9 cellular contexts compared by ENCODE assay signal in genomic region chr15:83106994-83107840, GRCh38. TPM values are rescaled to one million over a fixed set of nuclear protein-coding genes. Genes with fewer than 3 reads are reported as not detected.
DNase-seq lines count a peak whose midpoint lies in the region; ATAC-seq, FAIRE-seq and TF ChIP-seq lines count a peak whose summit lies in the region.
"Had no signal": no experiment of that assay in that cellular context is flagged by ENCODE, and none has a peak within 500 bp of the region (broad histone marks: within the 10 kb centered on the region; RNA-seq: fewer than 3 reads in every experiment).

Gene TM6SF1, plus strand, starts transcription at chr15:83107645. Its CDS starts 36 bp downstream, at chr15:83107681.

- H2AFZ ChIP-seq in Loucy (ENCODE audit: low read length) (peak within 1 kb of the TSS; percentile 83), GM12878 (ENCODE audit: control insufficient read depth, low read depth, low read length) (peak within 1 kb of the TSS; percentile 81)

- H3K9ac ChIP-seq in Loucy (ENCODE audit: low read depth, low read length, poor library complexity, severe bottlenecking), result peak within 1 kb of the TSS; percentile 75
- H3K9ac ChIP-seq in GM12878 (ENCODE audit: control insufficient read depth, insufficient read depth, low read length), result peak within 1 kb of the TSS; percentile 1; the same call in 1 of the 2 replicates

- H3K4me3 Mint-ChIP-seq in activated CD4-positive, alpha-beta T cell treated with anti-CD3 and anti-CD28 coated beads for 36 hours, result peak within 1 kb of the TSS; percentile 69

- no peaks in the 10 kb centered on the region for H3K9me3 ChIP-seq in Loucy (ENCODE audit: insufficient read depth, low read depth, low read length)
- no peaks in the 10 kb centered on the region for H3K9me3 ChIP-seq in GM12878 (replicated peaks; ENCODE audit: control insufficient read depth, insufficient read depth, low read length)

- intact Hi-C loops in activated CD4-positive, alpha-beta T cell treated with anti-CD3 and anti-CD28 coated beads for 36 hours (cut with DNase I, micrococcal nuclease), result loop anchor here in 1 of 2 experiments (5.0 kb wide), 1 partner anchor 100 kb away; the partner anchor contains the start of gene HDGFL3
- intact Hi-C loops in GM12878 (cut with micrococcal nuclease; ENCODE audit: unreplicated experiment), result no loop called here

- peaks cover 23% of the 10 kb centered on the region for H3K4me1 ChIP-seq in Loucy (ENCODE audit: insufficient read depth, low read length, poor library complexity, severe bottlenecking)
- peaks cover 19% of the 10 kb centered on the region for H3K4me1 ChIP-seq in GM12878 (ENCODE audit: control insufficient read depth, insufficient read depth, low read length)

- peak within 1 kb of the TSS; percentile 59 for H3K27ac Mint-ChIP-seq in activated CD4-positive, alpha-beta T cell treated with anti-CD3 and anti-CD28 coated beads for 36 hours

- no peaks in the 10 kb centered on the region for H3K36me3 ChIP-seq in Loucy (ENCODE audit: insufficient read depth, low read length)
- H3K36me3 ChIP-seq in GM12878 (ENCODE audit: control insufficient read depth in 2 of 2, insufficient read depth in 2 of 2, low read length in 1 of 2), result no peaks in the 10 kb centered on the region

- peak within 1 kb of the TSS; percentile 76 for H3K4me3 ChIP-seq in Loucy (ENCODE audit: low read length, poor library complexity, severe bottlenecking)
- peak within 1 kb of the TSS; percentile 67 for H3K4me3 ChIP-seq in GM12878

- peak within 1 kb of the TSS; percentile 97 for H3K4me2 ChIP-seq in Loucy (ENCODE audit: low read depth, low read length, poor library complexity, severe bottlenecking)
- peak within 1 kb of the TSS; percentile 93 for H3K4me2 ChIP-seq in GM12878 (ENCODE audit: control insufficient read depth, insufficient read depth)

- H3K27me3 ChIP-seq in Loucy (ENCODE audit: insufficient read depth, low read length, poor library complexity, severe bottlenecking), result no peaks in the 10 kb centered on the region
- H3K27me3 ChIP-seq in GM12878 (replicated peaks in 1 of 2; ENCODE audit: control insufficient read depth in 2 of 2, insufficient read depth in 2 of 2, low read length in 1 of 2), result no peaks in the 10 kb centered on the region

- POLR2A ChIA-PET in activated CD4-positive, alpha-beta T cell treated with anti-CD3 and anti-CD28 coated beads for 36 hours (lab: Charles Lee), result no interaction called here
- POLR2A ChIA-PET in GM12878 (lab: Charles Lee), result no interaction called here

- no peaks in the 10 kb centered on the region for H3K9me3 Mint-ChIP-seq in activated CD4-positive, alpha-beta T cell treated with anti-CD3 and anti-CD28 coated beads for 36 hours (ENCODE audit: low read depth)

- H3K9me2 ChIP-seq in Loucy (replicated peaks; ENCODE audit: low read depth, low read length), result no peaks in the 10 kb centered on the region

- no peak for TF ChIP-seq EP300 in GM12878 (IDR thresholded peaks at IDR 0.05; ENCODE audit: borderline replicate concordance in 1 of 2, control insufficient read depth in 1 of 2, low read depth in 2 of 2, low read length in 2 of 2)

- H4K20me1 ChIP-seq in Loucy (ENCODE audit: insufficient read depth, low read length, poor library complexity, severe bottlenecking) (no peaks in the 10 kb centered on the region), GM12878 (ENCODE audit: control insufficient read depth, insufficient read depth) (no peaks in the 10 kb centered on the region)

- no peak for FAIRE-seq in GM12878 (lab: Jason Lieb, UNC)
- FAIRE-seq in H54 (lab: Jason Lieb, UNC), result no peak
- FAIRE-seq: endometrium had no signal

- SMC1A ChIA-PET in GM12878 (lab: Charles Lee; ENCODE audit: uncharacterized antibody, unreplicated experiment), result no interaction called here

- no peaks in the 10 kb centered on the region for H3K36me3 Mint-ChIP-seq in activated CD4-positive, alpha-beta T cell treated with anti-CD3 and anti-CD28 coated beads for 36 hours (ENCODE audit: low read depth)

- TF ChIP-seq POLR2A in GM12878 (IDR thresholded peaks at IDR 0.05; ENCODE audit: low read depth, low read length) (peak; percentile 33; the same call in 1 of the 2 replicates), H54 (IDR thresholded peaks at IDR 0.05; ENCODE audit: low read depth, low read length) (no peak)

- no peaks in the 10 kb centered on the region for H3F3A ChIP-seq in Loucy (ENCODE audit: low read depth)

- in situ Hi-C loops in GM12878 (cut with MboI), result no loop called here

- peaks cover 8% of the 10 kb centered on the region for H3K4me1 Mint-ChIP-seq in activated CD4-positive, alpha-beta T cell treated with anti-CD3 and anti-CD28 coated beads for 36 hours

- TF ChIP-seq CTCF in Loucy (conservative IDR thresholded peaks at IDR 0.05; ENCODE audit: low read length), result no peak
- TF ChIP-seq CTCF in GM12878 (IDR thresholded peaks at IDR 0.05 in 2 of 3, conservative IDR thresholded peaks at IDR 0.05 in 1 of 3; ENCODE audit: control insufficient read depth in 2 of 3, extremely low read depth in 1 of 3, insufficient read depth in 1 of 3, low read depth in 3 of 3, low read length in 3 of 3), result no peak

- H3K79me2 ChIP-seq in Loucy (ENCODE audit: insufficient read depth, low read length), result no peaks in the 10 kb centered on the region
- no peaks in the 10 kb centered on the region; the same call in 1 of the 2 replicates for H3K79me2 ChIP-seq in GM12878 (ENCODE audit: control insufficient read depth, insufficient read depth, low read length)

- no TSS peak for BruUV-seq in GM12878 (replicated peaks; lab: Mats Ljungman, UMichigan)

- no peak for TF ChIP-seq RAD21 in GM12878 (IDR thresholded peaks at IDR 0.05; ENCODE audit: insufficient read depth, low read depth, low read length)

- peak; percentile 30 for ATAC-seq in activated CD4-positive, alpha-beta T cell treated with anti-CD3 and anti-CD28 coated beads for 36 hours
- ATAC-seq in GM12878, result peak; percentile 56
- no peak for ATAC-seq in GM21786 (IDR thresholded peaks at IDR 0.05; ENCODE audit: unreplicated experiment)

- WGBS in GM12878 (ENCODE audit: insufficient coverage, insufficient replicate concordance, low lambda C conversion rate, missing lambda C conversion rate), result 12% methylated on average over 42 of the region's 97 CpGs

- H3K27me3 Mint-ChIP-seq in activated CD4-positive, alpha-beta T cell treated with anti-CD3 and anti-CD28 coated beads for 36 hours, result peaks cover 53% of the 10 kb centered on the region

- RAD21 ChIA-PET in GM12878 (lab: Charles Lee; ENCODE audit: unreplicated experiment), result no interaction called here

- peak; percentile 38 for DNase-seq in activated CD4-positive, alpha-beta T cell treated with anti-CD3 and anti-CD28 coated beads for 36 hours
- no peak for DNase-seq in activated CD4-positive, alpha-beta T cell treated with anti-CD3 and anti-CD28 coated beads for 4 hours
- DNase-seq in GM12878 (ENCODE audit: low read depth, low spot score) (no peak), iPS-NIHi7 (ENCODE audit: extremely low spot score) (peak; percentile 36), H54 (ENCODE audit: insufficient read length, low spot score) (no peak)
- peak; percentile 40 for DNase-seq in stimulated activated CD8-positive, alpha-beta memory T cell treated with anti-CD3 and anti-CD28 coated beads, Interleukin-4, amount 100 ng/mL, for 48 hours

- CTCF ChIA-PET in activated CD4-positive, alpha-beta T cell treated with anti-CD3 and anti-CD28 coated beads for 36 hours (lab: Charles Lee), result no interaction called here
- CTCF ChIA-PET in GM12878 (lab: Yijun Ruan, JAX), result interaction anchor here (0.6 kb wide), 1 partner anchor 522 kb away, joined by 4 read pairs; no protein-coding TSS in a partner anchor

- H3K27ac ChIP-seq in GM12878 (ENCODE audit: control insufficient read depth, insufficient read depth), result no peak within 1 kb of the TSS

TF ChIP-seq in GM12878, 131 proteins besides CTCF, POLR2A, EP300 and RAD21:
- TF ChIP-seq CHD1 (IDR thresholded peaks at IDR 0.05; ENCODE audit: low read depth, low read length), result no peak
- TF ChIP-seq ZNF207 (IDR thresholded peaks at IDR 0.05; ENCODE audit: borderline replicate concordance), result no peak
- TF ChIP-seq EGR1 (IDR thresholded peaks at IDR 0.05; ENCODE audit: borderline replicate concordance in 1 of 2, low read depth in 2 of 2, low read length in 2 of 2), result no peak
- TF ChIP-seq LARP7 (IDR thresholded peaks at IDR 0.05), result peak; percentile 38; the same call in 1 of the 2 replicates
- TF ChIP-seq NRF1 (conservative IDR thresholded peaks at IDR 0.05; ENCODE audit: low read depth, low read length), result no peak
- 0 out of 2 replicates have a peak, but pooled peaks have one; percentile 45 for TF ChIP-seq BACH1 (IDR thresholded peaks at IDR 0.05; ENCODE audit: borderline replicate concordance)
- peak; percentile 90 for TF ChIP-seq HDAC6 (IDR thresholded peaks at IDR 0.05; ENCODE audit: unreplicated experiment)
- TF ChIP-seq POLR2AphosphoS2 (IDR thresholded peaks at IDR 0.05; ENCODE audit: low read depth, low read length), result no peak
- peak; percentile 61 for TF ChIP-seq IKZF1 (conservative IDR thresholded peaks at IDR 0.05)

RNA-seq across cellular contexts. Expression of gene TM6SF1, which starts in this region (rescaled TPM):
- 1 to 10 TPM; 1.3 to 1.5 TPM for total RNA-seq in activated CD4-positive, alpha-beta T cell treated with anti-CD3 and anti-CD28 coated beads for 36 hours
- total RNA-seq in GM12878 (2013; cell fraction: nucleolus; rRNA removed), result 0.81 and 0.98 TPM in 2 replicates
- total RNA-seq in GM12878 (2014; rRNA removed) (0.56 and 0.98 TPM in 2 replicates), GM12878 (2014; rRNA removed; fragmentation: Illumina TruSeq; extraction: Trizol) (0.92 and 1.2 TPM in 2 replicates), GM12878 (2021) (1.1 and 1.2 TPM in 2 replicates)
- 2.1 TPM for polyA plus RNA-seq in GM12878 (2011; ENCODE audit: low read depth)
- polyA plus RNA-seq in GM12878 (2011; rRNA removed) (1.1 and 1.3 TPM in 2 replicates), GM12878 (2014; fragmentation: Illumina TruSeq; extraction: Trizol) (0.82 and 1.1 TPM in 2 replicates), GM12878 (2014; fragmentation: Nextera tagmentation; extraction: Ambion mirVana) (1 to 10 TPM in 1 of 2 experiments, under 1 TPM in 1; 0.90 to 2.3 TPM), GM12878 (2014; rRNA removed) (0.78 and 0.84 TPM in 2 replicates), GM12878 (2016; fragmentation: Nextera tagmentation; extraction: Ambion mirVana) (1 to 10 TPM; 1.2 to 2.7 TPM)
- polyA plus RNA-seq in GM12878 (2011; cell fraction: cytosol; rRNA removed), result 0.52 and 0.70 TPM in 2 replicates
- polyA plus RNA-seq in GM12878 (2011; cell fraction: nucleus; rRNA removed), result 1.1 and 1.8 TPM in 2 replicates
- 1.9 and 4.4 TPM in 2 replicates for polyA plus RNA-seq in GM12878 (2012)
- polyA minus RNA-seq in GM12878 (2011; rRNA and poly(A)+ RNA removed), result 1.3 TPM in 1 of 2 replicates, not detected in the other
- polyA minus RNA-seq in GM12878 (2011; cell fraction: cytosol; rRNA and poly(A)+ RNA removed), result not detected in 2 replicates
- polyA minus RNA-seq in GM12878 (2011; cell fraction: nucleus; rRNA and poly(A)+ RNA removed), result 0.60 and 0.86 TPM in 2 replicates

Comparison
In these comparisons a context has a peak if more than half of its experiments do, and no peak if none do; other contexts are left out.
1. DNase-seq: peak in activated CD4-positive, alpha-beta T cell treated with anti-CD3 and anti-CD28 coated beads for 36 hours (single experiment), iPS-NIHi7 (single experiment) and stimulated activated CD8-positive, alpha-beta memory T cell treated with anti-CD3 and anti-CD28 coated beads, Interleukin-4, amount 100 ng/mL, for 48 hours (single experiment); none in activated CD4-positive, alpha-beta T cell treated with anti-CD3 and anti-CD28 coated beads for 4 hours (0 of 2), GM12878 (single experiment) and H54 (single experiment).